11 cellular contexts compared by ENCODE assay signal in genomic region chr10:33099748-33100147, GRCh38.
DNase-seq lines count a peak whose midpoint lies in the region; ATAC-seq, FAIRE-seq and TF ChIP-seq lines count a peak whose summit lies in the region.
"Had no signal": no experiment of that assay in that cellular context is flagged by ENCODE, and none has a peak within 500 bp of the region (broad histone marks: within the 10 kb centered on the region; RNA-seq: fewer than 3 reads in every experiment).

No MANE protein-coding gene starts in this region.

- H3K4me3 Mint-ChIP-seq in activated naive CD8-positive, alpha-beta T cell: no peak overlapping the region
- peak overlapping the region; percentile 46 for H3K4me3 Mint-ChIP-seq in memory B cell

- peaks cover 10% of the 10 kb centered on the region for H3K9me3 Mint-ChIP-seq in activated naive CD8-positive, alpha-beta T cell (ENCODE audit: low read depth)
- peaks cover 9% of the 10 kb centered on the region for H3K9me3 Mint-ChIP-seq in memory B cell

- H3K4me3 ChIP-seq in BJ (ENCODE audit: low read depth, low read length): no peak overlapping the region
- H3K4me3 ChIP-seq: sigmoid colon had no signal

- no peaks in the 10 kb centered on the region for H3K27me3 Mint-ChIP-seq in activated naive CD8-positive, alpha-beta T cell
- no peaks in the 10 kb centered on the region for H3K27me3 Mint-ChIP-seq in memory B cell

- POLR2A ChIA-PET in BJ (lab: Charles Lee): interaction anchor here (0.6 to 0.7 kb wide), 2 partner anchors 10 to 46 kb away, joined by 3 read pairs; no protein-coding TSS in a partner anchor

- H3K4me1 Mint-ChIP-seq in activated naive CD8-positive, alpha-beta T cell (ENCODE audit: low read depth): peaks cover 37% of the 10 kb centered on the region
- H3K4me1 Mint-ChIP-seq in memory B cell: peaks cover 47% of the 10 kb centered on the region

- no peak for ATAC-seq in memory B cell (ENCODE audit: low read depth)
- no peak for ATAC-seq in GM19324 (IDR thresholded peaks at IDR 0.05; ENCODE audit: low FRiP score, unreplicated experiment)
- ATAC-seq in HG03280 (IDR thresholded peaks at IDR 0.05; ENCODE audit: unreplicated experiment): no peak

- CTCF ChIA-PET in BJ (lab: Yijun Ruan, JAX): interaction anchor here (2.2 to 2.3 kb wide), 2 partner anchors 17 to 56 kb away, joined by 5 to 6 read pairs; no protein-coding TSS in a partner anchor

- TF ChIP-seq CTCF in BJ (IDR thresholded peaks at IDR 0.05; ENCODE audit: insufficient read depth, low read depth, low read length): no peak
- no peak for TF ChIP-seq CTCF in D721Med (IDR thresholded peaks at IDR 0.05; ENCODE audit: insufficient read depth, missing control alignments)

- DNase-seq in BJ (ENCODE audit: low read depth) (peak; percentile 48), GM04503 (ENCODE audit: low read depth) (peak; percentile 86), memory B cell (ENCODE audit: low spot score in 2 of 2) (no peak), D721Med (ENCODE audit: insufficient read length, low spot score) (no peak)
- DNase-seq in central memory CD4-positive, alpha-beta T cell: no peak
- DNase-seq: NCI-H1092; NK-92 treated with Interleukin-12 subunit alpha and Interleukin-12 subunit beta, amount 100 ng/mL, for 24 hours; sigmoid colon had no signal

- H3K27ac Mint-ChIP-seq in activated naive CD8-positive, alpha-beta T cell: peak overlapping the region; percentile 76
- peak overlapping the region; percentile 74 for H3K27ac Mint-ChIP-seq in memory B cell

- H3K36me3 Mint-ChIP-seq in activated naive CD8-positive, alpha-beta T cell: peaks cover 21% of the 10 kb centered on the region
- peaks cover 20% of the 10 kb centered on the region for H3K36me3 Mint-ChIP-seq in memory B cell

- H3K36me3 ChIP-seq in BJ (ENCODE audit: control insufficient read depth, insufficient read depth, low read length): no peaks in the 10 kb centered on the region
- H3K36me3 ChIP-seq: sigmoid colon had no signal

- FAIRE-seq in D721Med (lab: Jason Lieb, UNC): no peak

- no peaks in the 10 kb centered on the region; the same call in 1 of the 2 replicates for H3K27me3 ChIP-seq in BJ (ENCODE audit: control insufficient read depth, insufficient read depth, low read length)
- H3K27me3 ChIP-seq: sigmoid colon had no signal

Comparison
In these comparisons a context has a peak if more than half of its experiments do, and no peak if none do; other contexts are left out.
1. DNase-seq: peak in BJ (single experiment) and GM04503 (single experiment); none in memory B cell (0 of 2), D721Med (single experiment) and central memory CD4-positive, alpha-beta T cell (single experiment).